In the genomic region with DNA sequence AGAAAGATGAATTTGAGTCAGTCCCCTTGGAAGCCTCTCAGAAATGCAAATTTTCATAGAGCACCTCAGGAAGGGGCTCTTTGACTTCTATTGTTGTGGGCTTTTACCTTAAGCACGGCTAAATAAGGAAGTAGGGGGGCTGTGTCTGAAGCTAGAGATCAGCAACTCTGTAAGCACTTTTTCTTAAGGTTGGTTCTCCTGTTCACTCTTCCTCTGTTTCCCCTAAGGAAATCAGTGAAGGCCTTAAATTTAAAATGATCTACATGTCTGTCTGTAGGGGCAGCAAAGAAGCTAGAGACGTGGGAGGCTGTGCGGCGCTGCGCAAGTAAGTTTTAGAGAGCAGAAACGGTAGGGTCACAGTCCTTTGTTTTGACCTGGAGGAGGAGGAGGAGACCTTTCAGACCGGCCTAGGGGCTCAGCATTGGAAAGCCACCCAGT, we compare ENCODE assay signal across 12 cellular contexts. TPM values are rescaled to one million over a fixed set of nuclear protein-coding genes. Genes with fewer than 3 reads are reported as not detected.
DNase-seq lines count a peak whose midpoint lies in the region; ATAC-seq and TF ChIP-seq lines count a peak whose summit lies in the region.
"Had no signal": no experiment of that assay in that cellular context is flagged by ENCODE, and none has a peak within 500 bp of the region (broad histone marks: within the 10 kb centered on the region; RNA-seq: fewer than 3 reads in every experiment).

No MANE protein-coding gene starts in this region.

- H3K23ac ChIP-seq in neuronal stem cell (ENCODE audit: low read depth, low read length, poor library complexity), result no peak overlapping the region

- no peak overlapping the region for H3K14ac ChIP-seq in neuronal stem cell (ENCODE audit: low read length)

- no peaks in the 10 kb centered on the region for H3K9me3 Mint-ChIP-seq in HFFc6

- H3K27ac Mint-ChIP-seq in T-helper 17 cell (no peak overlapping the region), HFFc6 (no peak overlapping the region)

- no peak overlapping the region for H3K9ac ChIP-seq in neuronal stem cell (ENCODE audit: low read depth, low read length, poor library complexity)

- peak overlapping the region; percentile 88 for H2AFZ ChIP-seq in neuronal stem cell (ENCODE audit: low read length)

- H3K4me2 ChIP-seq in neuronal stem cell (ENCODE audit: insufficient read depth, low read length, poor library complexity, severe bottlenecking), result no peak overlapping the region

- H3K4me3 ChIP-seq in HAP-1 (no peak overlapping the region), neuronal stem cell (ENCODE audit: low read length in 2 of 2) (peak overlapping the region in 1 of 2 donors; percentile 75)

- H2AK5ac ChIP-seq in neuronal stem cell (ENCODE audit: low read depth, low read length), result no peak overlapping the region

- H3K9me3 ChIP-seq in HAP-1 (no peaks in the 10 kb centered on the region), T-helper 17 cell (ENCODE audit: control insufficient read depth, low read length, poor library complexity, severe bottlenecking) (no peaks in the 10 kb centered on the region), neuronal stem cell (replicated peaks in 1 of 2; ENCODE audit: control insufficient read depth in 2 of 2, insufficient read depth in 1 of 2, low read depth in 1 of 2, low read length in 2 of 2) (no peaks in the 10 kb centered on the region)
- H3K9me3 ChIP-seq: heart left ventricle had no signal

- in situ Hi-C loops in HAP-1 (cut with MboI; ENCODE audit: low sequenced_read_pairs), result no loop called here

- peaks cover 11% of the 10 kb centered on the region for H3K79me1 ChIP-seq in neuronal stem cell (ENCODE audit: low read depth, low read length)

- ATAC-seq in T-helper 17 cell (no peak), HG02610 (IDR thresholded peaks at IDR 0.05; ENCODE audit: unreplicated experiment) (no peak), GM19328 (IDR thresholded peaks at IDR 0.05; ENCODE audit: unreplicated experiment) (no peak)
- ATAC-seq: heart left ventricle had no signal

- H3K36me3 ChIP-seq in HAP-1 (replicated peaks) (no peaks in the 10 kb centered on the region), neuronal stem cell (replicated peaks in 1 of 2; ENCODE audit: control insufficient read depth in 2 of 2, insufficient read depth in 2 of 2, low read length in 2 of 2) (no peaks in the 10 kb centered on the region)
- H3K36me3 ChIP-seq: heart left ventricle had no signal

- H3K4me1 Mint-ChIP-seq in T-helper 17 cell, result peaks cover 3% of the 10 kb centered on the region
- peaks cover 39% of the 10 kb centered on the region for H3K4me1 Mint-ChIP-seq in HFFc6 (ENCODE audit: low read depth)

- no peaks in the 10 kb centered on the region for H3K27me3 ChIP-seq in HAP-1 (ENCODE audit: low read depth)
- peaks cover 0 to 7% (median 0%) of the 10 kb centered on the region in 3 experiments for H3K27me3 ChIP-seq in neuronal stem cell (ENCODE audit: control insufficient read depth in 3 of 3, insufficient read depth in 3 of 3, low read depth in 1 of 3, low read length in 3 of 3)

- H3K27me3 Mint-ChIP-seq in T-helper 17 cell (peaks cover 48% of the 10 kb centered on the region), HFFc6 (ENCODE audit: insufficient read depth) (no peaks in the 10 kb centered on the region; the same call in 1 of the 2 replicates)

- H2BK5ac ChIP-seq in neuronal stem cell (ENCODE audit: low read length), result no peak overlapping the region

- H3K4me3 Mint-ChIP-seq in T-helper 17 cell (peak overlapping the region; percentile 78), HFFc6 (no peak overlapping the region)

- peak; percentile 51 to 57 for DNase-seq in HAP-1 (ENCODE audit: low spot score in 2 of 2)
- DNase-seq in T-helper 17 cell, result no peak
- peak; percentile 75 for DNase-seq in iPS DF 19.7 (ENCODE audit: low read depth, low spot score)
- no peak for DNase-seq in neuronal stem cell (ENCODE audit: low spot score)
- no peak for DNase-seq in HFFc6
- DNase-seq: anterior cingulate cortex, heart left ventricle, NCI-H524, SHP77 treated with DMSO at 0.1 percent for 48 hours, substantia nigra had no signal

- H3K4me1 ChIP-seq in HAP-1 (peaks cover 21% of the 10 kb centered on the region), neuronal stem cell (ENCODE audit: control insufficient read depth in 2 of 2, insufficient read depth in 1 of 2, low read depth in 1 of 2, low read length in 2 of 2) (peaks cover 11 to 19% of the 10 kb centered on the region in 2 donors)

- TF ChIP-seq CTCF in HFFc6 (IDR thresholded peaks at IDR 0.05), result no peak

- no peaks in the 10 kb centered on the region for H3K36me3 Mint-ChIP-seq in T-helper 17 cell (ENCODE audit: low read depth)
- H3K36me3 Mint-ChIP-seq in HFFc6 (ENCODE audit: low read depth), result no peaks in the 10 kb centered on the region

- H4K8ac ChIP-seq in neuronal stem cell (ENCODE audit: low read depth, low read length), result no peak overlapping the region

- no peak overlapping the region for H3K27ac ChIP-seq in neuronal stem cell (replicated peaks; ENCODE audit: low read length)

- no peak overlapping the region for H4K91ac ChIP-seq in neuronal stem cell (ENCODE audit: low read depth, low read length, poor library complexity)

- no peak overlapping the region for H2BK15ac ChIP-seq in neuronal stem cell (ENCODE audit: low read length)

- H2BK12ac ChIP-seq in neuronal stem cell (ENCODE audit: low read length), result no peak overlapping the region

- H3K4ac ChIP-seq in neuronal stem cell (ENCODE audit: low read length), result no peak overlapping the region

- no CpG with 5 or more reads among the region's 7 CpGs for WGBS in neuronal stem cell (ENCODE audit: extremely low coverage in 2 of 2, insufficient read length in 2 of 2, insufficient replicate concordance in 1 of 2), 2 donors

- H2BK120ac ChIP-seq in neuronal stem cell (ENCODE audit: low read depth, low read length), result no peak overlapping the region

- H3K18ac ChIP-seq in neuronal stem cell (ENCODE audit: low read length), result no peak overlapping the region

RNA-seq across cellular contexts. Expression of a gene that starts 1.2 kb away (rescaled TPM):
- total RNA-seq in T-helper 17 cell, result 10 to 100 TPM in 1 of 2 donors, 1 to 10 TPM in 1; 5.9 to 16.4 TPM
- 19.2 TPM for polyA plus RNA-seq in neuronal stem cell (2013, experiment 1 of 2)
- 20.2 TPM for polyA plus RNA-seq in neuronal stem cell (2013, experiment 2 of 2)
- 10 to 100 TPM; 10.7 to 14.9 (median 12.1) TPM for total RNA-seq in HFFc6 (2021; fragmentation: NEBNext Ultra II Directional; extraction: Animal tissue kit (Norgen Biotek cat#: 25700))

RNA-seq across cellular contexts. Expression of a gene that starts 34.3 kb away (rescaled TPM):
- 10 to 100 TPM; 21.1 to 25.8 TPM for total RNA-seq in T-helper 17 cell
- polyA plus RNA-seq in neuronal stem cell (2013, experiment 1 of 2), result 6.6 TPM
- polyA plus RNA-seq in neuronal stem cell (2013, experiment 2 of 2), result 7.0 TPM
- 10 to 100 TPM; 16.3 to 19.7 (median 17.8) TPM for total RNA-seq in HFFc6 (2021; fragmentation: NEBNext Ultra II Directional; extraction: Animal tissue kit (Norgen Biotek cat#: 25700))

Comparison
In these comparisons a context has a peak if more than half of its experiments do, and no peak if none do; other contexts are left out.
1. DNase-seq: peak in HAP-1 (2 of 2) and iPS DF 19.7 (single experiment); none in T-helper 17 cell (0 of 3), neuronal stem cell (single experiment) and HFFc6 (single experiment).